28 cellular contexts compared by ENCODE assay signal in the genomic region with DNA sequence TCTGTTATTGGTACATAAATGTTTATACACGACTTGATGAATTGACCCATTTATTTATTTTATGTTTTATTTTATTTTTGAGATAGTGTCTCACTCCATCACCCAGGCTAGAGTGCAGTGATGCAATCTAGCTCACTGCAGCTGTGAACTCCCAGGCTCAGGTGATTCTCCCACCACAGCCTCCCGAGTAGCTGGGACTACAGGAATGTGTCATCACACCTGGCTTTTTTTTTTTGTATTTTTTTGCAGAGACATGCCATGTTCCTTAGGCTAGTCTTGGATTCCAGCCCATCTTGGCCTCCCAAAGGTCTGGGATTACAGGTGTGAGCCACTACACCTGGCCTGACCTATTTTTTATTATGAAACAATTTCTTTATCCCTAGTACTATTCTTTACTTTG.
"Had no signal": no experiment of that assay in that cellular context is flagged by ENCODE, and none has a peak within 500 bp of the region (broad histone marks: within the 10 kb centered on the region; RNA-seq: fewer than 3 reads in every experiment).

No MANE protein-coding gene starts in this region.

- DNase-seq: hypothalamus; immature natural killer cell; kidney; left colon; left lung; lower lobe of right lung; mesendoderm; naive thymus-derived CD4-positive, alpha-beta T cell; ovary; posterior cingulate gyrus; retina; right cardiac atrium; stimulated activated CD4-positive, alpha-beta T cell treated with anti-CD3 and anti-CD28 coated beads, Interleukin-12 subunit alpha, Interleukin-12 subunit beta, amount 100 ng/mL, for 4 hours; stimulated activated CD4-positive, alpha-beta T cell treated with anti-CD3 and anti-CD28 coated beads, Interleukin-15, amount 100 ng/mL, for 24 hours; stimulated activated CD4-positive, alpha-beta T cell treated with anti-CD3 and anti-CD28 coated beads, Interleukin-2, amount 100 ng/mL, for 24 hours; stimulated activated CD4-positive, alpha-beta T cell treated with anti-CD3 and anti-CD28 coated beads, Interleukin-4, amount 100 ng/mL, for 1 hour; stimulated activated naive B cell treated with anti-CD40 and anti-IgM and Interleukin-4, amounts not matched to agents 10 μg/mL and 1 μg/mL and 100 μg/mL, for 72 hours; stimulated activated naive CD8-positive, alpha-beta T cell treated with anti-CD3 and anti-CD28 coated beads, Interleukin-15, Interleukin-2, amounts not matched to agents 100 U/mL and 50 U/mL, for 24 hours; stomach; testis; thyroid gland; transverse colon; upper lobe of left lung had no signal

- H3K4me1 ChIP-seq: left lung, lower lobe of right lung, prostate gland, stomach, testis, thyroid gland, transverse colon, upper lobe of left lung, vagina had no signal

- H3K9me3 ChIP-seq: ovary, prostate gland, testis, thyroid gland had no signal

- H3K27me3 ChIP-seq: left lung, ovary, stomach, testis, thyroid gland, transverse colon, upper lobe of left lung, vagina had no signal

- H3K4me3 ChIP-seq: left lung, lower lobe of right lung, ovary, prostate gland, skin epidermis, stomach, testis, thyroid gland, transverse colon, upper lobe of left lung, vagina had no signal

- H3K36me3 ChIP-seq: left lung, lower lobe of right lung, ovary, prostate gland, stomach, thyroid gland, transverse colon, upper lobe of left lung, vagina had no signal

- ATAC-seq: left colon; left lung; lower lobe of right lung; naive thymus-derived CD4-positive, alpha-beta T cell; natural killer cell treated with Interleukin-12 subunit alpha and Interleukin-12 subunit beta and Interleukin-15 and Interleukin-18, amount 100 ng/mL, for 72 hours; right cardiac atrium; sciatic nerve; stimulated activated naive B cell treated with anti-CD40 and anti-IgM and Interleukin-4, amounts not matched to agents 10 μg/mL and 1 μg/mL and 100 μg/mL, for 72 hours; stimulated activated naive CD8-positive, alpha-beta T cell treated with anti-CD3 and anti-CD28 coated beads, Interleukin-15, Interleukin-2, amounts not matched to agents 100 U/mL and 50 U/mL, for 24 hours had no signal

- H3K27ac ChIP-seq: left lung, lower lobe of right lung, ovary, prostate gland, skin epidermis, stomach, testis, thyroid gland, transverse colon, upper lobe of left lung, vagina had no signal
